ENCODE assay signal across 8 cellular contexts in genomic region chr2:97645112-97645699, GRCh38. TPM values are rescaled to one million over a fixed set of nuclear protein-coding genes. Genes with fewer than 3 reads are reported as not detected.
DNase-seq lines count a peak whose midpoint lies in the region; ATAC-seq and TF ChIP-seq lines count a peak whose summit lies in the region.

No MANE protein-coding gene starts in this region.

- H3K27me3 Mint-ChIP-seq in natural killer cell (ENCODE audit: low read depth in 2 of 2), result peaks cover 0 to under 1% of the 10 kb centered on the region in 2 donors

- no peaks in the 10 kb centered on the region for H3K27me3 ChIP-seq in BLaER1 treated with 17β-estradiol and CSF1 and Interleukin-3, amounts not matched to agents 10 nM and 100 nM

- H3K4me2 ChIP-seq in BLaER1 treated with 17β-estradiol and CSF1 and Interleukin-3, amounts not matched to agents 10 nM and 100 nM, result peak overlapping the region; percentile 83 to 95 (median 93)

- H3K36me3 Mint-ChIP-seq in natural killer cell, result peaks cover 8% of the 10 kb centered on the region

- H3K4me3 ChIP-seq in BLaER1 treated with 17β-estradiol and CSF1 and Interleukin-3, amounts not matched to agents 10 nM and 100 nM, result peak overlapping the region; percentile 89 to 100 (median 98)
- peak overlapping the region; percentile 96 for H3K4me3 ChIP-seq in epithelial cell of esophagus (ENCODE audit: low read length)

- H3K4me1 ChIP-seq in BLaER1 treated with 17β-estradiol and CSF1 and Interleukin-3, amounts not matched to agents 10 nM and 100 nM, result peaks cover 21 to 34% (median 29%) of the 10 kb centered on the region in 10 experiments

- H3K27ac ChIP-seq in BLaER1 treated with 17β-estradiol and CSF1 and Interleukin-3, amounts not matched to agents 10 nM and 100 nM, result peak overlapping the region; percentile 73 to 99 (median 96)

- peaks cover 0 to 12% (median 0%) of the 10 kb centered on the region in 11 experiments; a peak in 2 of 22 replicates for H4K20me1 ChIP-seq in BLaER1 treated with 17β-estradiol and CSF1 and Interleukin-3, amounts not matched to agents 10 nM and 100 nM

- peak overlapping the region; percentile 94 to 99 (median 98) for H3K9ac ChIP-seq in BLaER1 treated with 17β-estradiol and CSF1 and Interleukin-3, amounts not matched to agents 10 nM and 100 nM

- TF ChIP-seq CTCF in epithelial cell of esophagus (IDR thresholded peaks at IDR 0.05; ENCODE audit: insufficient read depth, low read depth, low read length, missing control alignments) (no peak), natural killer cell (IDR thresholded peaks at IDR 0.05) (no peak)

- no peaks in the 10 kb centered on the region for H3K9me3 ChIP-seq in BLaER1 treated with 17β-estradiol and CSF1 and Interleukin-3, amounts not matched to agents 10 nM and 100 nM (replicated peaks in 1 of 11)

- intact Hi-C loops in natural killer cell (cut with micrococcal nuclease), result loop anchor here (1.0 kb wide), 2 partner anchors 17 to 52 kb away; no protein-coding TSS in a partner anchor

- peak; percentile 31 for ATAC-seq in GM19023 (IDR thresholded peaks at IDR 0.05; ENCODE audit: unreplicated experiment)
- ATAC-seq in HG03196 (IDR thresholded peaks at IDR 0.05; ENCODE audit: unreplicated experiment), result peak; percentile 18
- ATAC-seq in natural killer cell, result peak; percentile 19 to 42 (median 28)
- ATAC-seq in HG03139 (IDR thresholded peaks at IDR 0.05; ENCODE audit: unreplicated experiment), result no peak

- H3K4me3 Mint-ChIP-seq in natural killer cell, result peak overlapping the region; percentile 96

- DNase-seq in SKM-1 (lab: John Stamatoyannopoulos, UW; ENCODE audit: unreplicated experiment) (peak; percentile 39), epithelial cell of esophagus (ENCODE audit: low read depth) (no peak), natural killer cell (no peak), NCI-H1694 treated with DMSO at 0.1 percent for 48 hours (lab: John Stamatoyannopoulos, UW) (no peak)

- no peaks in the 10 kb centered on the region for H3K9me3 Mint-ChIP-seq in natural killer cell

- peak overlapping the region; percentile 96 to 99 for H3K27ac Mint-ChIP-seq in natural killer cell

- H3K36me3 ChIP-seq in BLaER1 treated with 17β-estradiol and CSF1 and Interleukin-3, amounts not matched to agents 10 nM and 100 nM, result peaks cover 31 to 35% (median 33%) of the 10 kb centered on the region in 11 experiments

- H3K4me1 Mint-ChIP-seq in natural killer cell, result peaks cover 23 to 27% of the 10 kb centered on the region in 2 donors

RNA-seq across cellular contexts. Expression of gene COX5B, which starts 0.7 kb away (rescaled TPM):
- 100 to 1,000 TPM; 101 to 126 (median 122) TPM for total RNA-seq in natural killer cell

RNA-seq across cellular contexts. Expression of gene ACTR1B, which starts 18.6 kb away (rescaled TPM):
- 10 to 100 TPM; 71.6 to 81.1 (median 73.1) TPM for total RNA-seq in natural killer cell

RNA-seq across cellular contexts. Expression of gene C2orf92, which starts 24.3 kb away (rescaled TPM):
- total RNA-seq in natural killer cell, result 10 to 100 TPM; 13.4 to 20.9 (median 16.1) TPM

RNA-seq across cellular contexts. Expression of gene ANKRD36B, which starts 55.5 kb away (rescaled TPM):
- 10 to 100 TPM; 57.1 to 76.5 (median 71.8) TPM for total RNA-seq in natural killer cell
